Comparison of ENCODE assay signal across 14 cellular contexts in the genomic region with DNA sequence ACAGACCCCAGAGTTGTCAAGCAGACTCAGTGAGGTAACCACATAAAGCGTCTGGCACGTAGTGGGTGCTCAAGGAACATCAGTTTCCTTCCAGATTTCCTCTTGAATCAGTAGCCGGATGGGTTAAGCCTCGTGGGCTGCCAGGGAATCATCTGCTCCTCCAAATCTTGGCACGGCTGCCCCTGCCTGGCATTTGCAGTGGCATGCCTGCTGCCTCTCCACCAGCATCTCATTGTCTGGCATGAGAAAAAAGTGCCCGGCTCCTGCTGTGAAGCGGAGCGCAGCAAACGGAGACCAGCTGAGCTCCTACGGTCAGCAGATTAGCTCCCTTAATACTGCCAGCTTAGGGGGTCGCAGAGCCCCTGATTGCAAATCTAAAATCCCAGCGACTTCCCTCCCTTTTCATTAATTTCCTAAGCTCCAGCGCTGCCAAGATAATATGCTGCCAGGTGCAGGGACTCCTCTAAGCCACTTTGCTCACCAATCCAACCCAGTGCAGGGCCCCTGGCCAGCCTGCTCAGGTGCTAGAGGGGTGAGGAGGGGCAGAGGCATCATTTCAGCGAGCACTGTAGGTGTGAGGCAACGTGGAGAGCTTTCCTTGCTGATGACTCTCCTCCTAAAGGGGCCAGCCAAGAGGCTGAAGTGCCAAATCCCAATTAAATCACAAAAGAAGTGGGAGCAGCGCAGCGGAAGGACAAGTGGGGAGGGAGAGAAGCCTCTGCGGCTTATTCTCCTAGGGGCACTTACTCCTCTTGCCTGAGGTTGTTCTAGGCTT. TPM values are rescaled to one million over a fixed set of nuclear protein-coding genes. Genes with fewer than 3 reads are reported as not detected.
A peak's percentile ranks its signal among the peaks of the same experiment; 100 is the strongest.
DNase-seq lines count a peak whose midpoint lies in the region; ATAC-seq and TF ChIP-seq lines count a peak whose summit lies in the region.
"Had no signal": no experiment of that assay in that cellular context is flagged by ENCODE, and none has a peak within 500 bp of the region (broad histone marks: within the 10 kb centered on the region; RNA-seq: fewer than 3 reads in every experiment).

No MANE protein-coding gene starts in this region.

- POLR2A ChIA-PET in RWPE1 (lab: Yijun Ruan, JAX; ENCODE audit: low non-redundant PET), result no interaction called here

- H3K4me3 ChIP-seq in HUES48 (ENCODE audit: low read depth, low read length) (no peak overlapping the region), neural progenitor cell (peak overlapping the region; percentile 23)
- H3K4me3 ChIP-seq: cardiac muscle cell had no signal

- H3K27me3 ChIP-seq in HUES48 (ENCODE audit: control insufficient read depth, insufficient read depth, low read length) (peaks cover 14% of the 10 kb centered on the region), neural progenitor cell (no peaks in the 10 kb centered on the region)

- H3K9me3 Mint-ChIP-seq in neural progenitor cell, result peaks cover 5% of the 10 kb centered on the region
- H3K9me3 Mint-ChIP-seq in stimulated activated effector memory CD8-positive, alpha-beta T cell treated with anti-CD3 and anti-CD28 coated beads, Interleukin-12 subunit alpha, Interleukin-12 subunit beta, amount 100 ng/mL, for 72 hours, result no peaks in the 10 kb centered on the region
- H3K9me3 Mint-ChIP-seq: nephron progenitor cell had no signal

- peak overlapping the region; percentile 74 for H3K4me2 ChIP-seq in neural progenitor cell

- peak overlapping the region; percentile 38 for H3K27ac ChIP-seq in HUES48 (ENCODE audit: low read depth, low read length)
- peak overlapping the region; percentile 55 for H3K27ac ChIP-seq in neural progenitor cell
- H3K27ac ChIP-seq in RWPE1, result no peak overlapping the region
- H3K27ac ChIP-seq: cardiac muscle cell had no signal

- H4K20me1 ChIP-seq in neural progenitor cell (ENCODE audit: low read depth), result no peaks in the 10 kb centered on the region

- no peak overlapping the region for H3K4me3 Mint-ChIP-seq in neural progenitor cell
- no peak overlapping the region for H3K4me3 Mint-ChIP-seq in stimulated activated effector memory CD8-positive, alpha-beta T cell treated with anti-CD3 and anti-CD28 coated beads, Interleukin-12 subunit alpha, Interleukin-12 subunit beta, amount 100 ng/mL, for 72 hours
- H3K4me3 Mint-ChIP-seq: activated CD4-positive, alpha-beta T cell treated with anti-CD3 and anti-CD28 coated beads, Interleukin-2, amount 10 ng/mL, durations not matched to agents 24 days and 14 days; nephron progenitor cell had no signal

- no peak overlapping the region for H3K9ac ChIP-seq in HUES48 (ENCODE audit: low read depth, low read length)
- H3K9ac ChIP-seq in neural progenitor cell, result no peak overlapping the region

- no peak overlapping the region for H2AFZ ChIP-seq in neural progenitor cell (replicated peaks)

- no peaks in the 10 kb centered on the region for H3K36me3 ChIP-seq in HUES48 (ENCODE audit: control insufficient read depth, insufficient read depth, low read length)
- H3K36me3 ChIP-seq in neural progenitor cell, result no peaks in the 10 kb centered on the region
- H3K36me3 ChIP-seq: cardiac muscle cell had no signal

- H3K4me1 ChIP-seq in HUES48 (ENCODE audit: control insufficient read depth, insufficient read depth, low read length) (peaks cover 19% of the 10 kb centered on the region), neural progenitor cell (peaks cover 50% of the 10 kb centered on the region)

- TF ChIP-seq CTCF in neural progenitor cell (IDR thresholded peaks at IDR 0.05), result no peak
- TF ChIP-seq CTCF in RWPE1 (conservative IDR thresholded peaks at IDR 0.05; ENCODE audit: low read depth), result no peak

- peaks cover 47% of the 10 kb centered on the region for H3K4me1 Mint-ChIP-seq in neural progenitor cell
- H3K4me1 Mint-ChIP-seq in stimulated activated effector memory CD8-positive, alpha-beta T cell treated with anti-CD3 and anti-CD28 coated beads, Interleukin-12 subunit alpha, Interleukin-12 subunit beta, amount 100 ng/mL, for 72 hours, result no peaks in the 10 kb centered on the region
- H3K4me1 Mint-ChIP-seq: activated CD4-positive, alpha-beta T cell treated with anti-CD3 and anti-CD28 coated beads, Interleukin-2, amount 10 ng/mL, durations not matched to agents 24 days and 14 days had no signal

- CTCF ChIA-PET in RWPE1 (lab: Yijun Ruan, JAX), result no interaction called here

- H3K27me3 Mint-ChIP-seq in neural progenitor cell (ENCODE audit: insufficient read depth, low read depth), result peaks cover 14% of the 10 kb centered on the region

- peaks cover 4% of the 10 kb centered on the region for H3K36me3 Mint-ChIP-seq in neural progenitor cell
- no peaks in the 10 kb centered on the region for H3K36me3 Mint-ChIP-seq in stimulated activated effector memory CD8-positive, alpha-beta T cell treated with anti-CD3 and anti-CD28 coated beads, Interleukin-12 subunit alpha, Interleukin-12 subunit beta, amount 100 ng/mL, for 72 hours

- ATAC-seq in activated CD4-positive, CD25-positive, alpha-beta regulatory T cell treated with anti-CD3 and anti-CD28 coated beads, Interleukin-2, amount 50 U/mL, for 24 hours, result no peak
- ATAC-seq in stimulated activated effector memory CD8-positive, alpha-beta T cell treated with anti-CD3 and anti-CD28 coated beads, Interleukin-12 subunit alpha, Interleukin-12 subunit beta, amount 100 ng/mL, for 72 hours, result no peak

- no peaks in the 10 kb centered on the region for H3K79me2 ChIP-seq in neural progenitor cell (ENCODE audit: low read depth)

- H3K9me3 ChIP-seq in HUES48 (ENCODE audit: control insufficient read depth, insufficient read depth, low read length) (no peaks in the 10 kb centered on the region), neural progenitor cell (ENCODE audit: low read depth) (no peaks in the 10 kb centered on the region)

- H3K27ac Mint-ChIP-seq in neural progenitor cell, result peak overlapping the region; percentile 58
- no peak overlapping the region for H3K27ac Mint-ChIP-seq in stimulated activated effector memory CD8-positive, alpha-beta T cell treated with anti-CD3 and anti-CD28 coated beads, Interleukin-12 subunit alpha, Interleukin-12 subunit beta, amount 100 ng/mL, for 72 hours
- H3K27ac Mint-ChIP-seq: activated CD4-positive, alpha-beta T cell treated with anti-CD3 and anti-CD28 coated beads, Interleukin-2, amount 10 ng/mL, durations not matched to agents 24 days and 14 days; nephron progenitor cell had no signal

- in situ Hi-C loops in KBM-7 (cut with MboI; ENCODE audit: low pct_unique_long_range_greater_than_20kb, low sequenced_read_pairs), result no loop called here

- peaks cover 44% of the 10 kb centered on the region for H3F3A ChIP-seq in neural progenitor cell (ENCODE audit: low read depth)

- DNase-seq in NCI-H2196 treated with DMSO at 0.1 percent for 48 hours (lab: John Stamatoyannopoulos, UW; ENCODE audit: unreplicated experiment) (peak; percentile 8), ecto neural progenitor cell (ENCODE audit: low spot score) (peak; percentile 60), neural progenitor cell (ENCODE audit: low spot score) (peak; percentile 84), RWPE1 (ENCODE audit: low spot score) (no peak), KBM-7 (no peak)
- no peak for DNase-seq in stimulated activated effector memory CD8-positive, alpha-beta T cell treated with anti-CD3 and anti-CD28 coated beads, Interleukin-12 subunit alpha, Interleukin-12 subunit beta, amount 100 ng/mL, for 72 hours (ENCODE audit: low spot score in 2 of 2)
- DNase-seq: activated CD4-positive, alpha-beta T cell treated with anti-CD3 and anti-CD28 coated beads, Interleukin-2, amount 10 ng/mL, durations not matched to agents 24 days and 14 days; activated effector memory CD4-positive, alpha-beta T cell treated with anti-CD3 and anti-CD28 coated beads, Interleukin-2, amount 50 U/mL, for 16 hours; kidney glomerular epithelial cell; nephron progenitor cell; SW 1271 had no signal

RNA-seq across cellular contexts. Expression of gene ST8SIA2, which starts 49.6 kb away (rescaled TPM):
- total RNA-seq in neural progenitor cell (ENCODE audit: low replicate concordance), result 13.6 and 17.8 TPM in 2 replicates
- total RNA-seq: activated CD4-positive, alpha-beta T cell treated with anti-CD3 and anti-CD28 coated beads, Interleukin-2, amount 10 ng/mL, durations not matched to agents 24 days and 14 days had no signal

Comparison
In these comparisons a context has a peak if more than half of its experiments do, and no peak if none do; other contexts are left out.
1. DNase-seq: peak in NCI-H2196 treated with DMSO at 0.1 percent for 48 hours (single experiment), ecto neural progenitor cell (single experiment) and neural progenitor cell (single experiment); none in RWPE1 (single experiment), stimulated activated effector memory CD8-positive, alpha-beta T cell treated with anti-CD3 and anti-CD28 coated beads, Interleukin-12 subunit alpha, Interleukin-12 subunit beta, amount 100 ng/mL, for 72 hours (0 of 2) and KBM-7 (single experiment).